ENCODE assay signal across 1 cellular context in the genomic region with DNA sequence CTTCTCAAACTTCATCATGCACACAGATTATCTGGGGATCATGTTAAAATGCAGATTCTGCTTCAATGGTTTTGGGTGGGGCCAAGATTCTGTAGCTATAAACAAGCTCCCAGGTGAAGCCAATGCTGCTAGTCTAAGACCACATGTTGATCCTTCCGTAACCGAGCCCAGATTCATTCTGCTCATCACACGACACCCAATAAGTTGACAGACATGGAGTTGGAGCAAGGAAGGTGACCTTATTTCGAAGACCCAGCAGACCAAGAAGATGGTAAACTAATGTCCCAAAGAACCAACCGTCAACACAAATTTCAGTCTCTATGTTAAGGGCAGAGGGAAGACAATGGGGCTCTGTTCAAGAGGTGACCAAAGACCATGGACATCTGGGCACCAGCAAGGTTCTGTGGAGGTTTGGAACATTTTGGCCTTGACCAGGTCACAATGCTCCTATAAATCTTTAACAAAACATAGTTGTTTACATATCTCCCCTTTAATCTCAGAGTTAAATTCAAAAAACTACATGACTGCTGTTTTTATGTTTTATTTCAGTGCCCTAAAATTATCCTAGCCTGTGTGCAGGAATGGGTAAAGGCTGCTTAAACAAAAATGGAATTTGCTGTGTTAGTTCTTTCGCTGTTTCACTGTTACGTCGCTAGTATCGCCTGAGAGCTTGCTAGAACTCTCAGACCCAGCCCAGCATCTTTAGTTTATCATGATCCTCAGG.
TF ChIP-seq lines count a peak whose summit lies in the region.

No MANE protein-coding gene starts in this region.

TF ChIP-seq in HepG2, 621 proteins besides CTCF, POLR2A, EP300 and RAD21 (continued from another document and continues in another):
- TF ChIP-seq SKIL (CRISPR knock-in tag; IDR thresholded peaks at IDR 0.05; ENCODE audit: borderline replicate concordance): peak; percentile 70; the same call in 1 of the 2 replicates
- peak; percentile 80 for TF ChIP-seq BORCS8-MEF2B (CRISPR knock-in tag; IDR thresholded peaks at IDR 0.05)
- no peak for TF ChIP-seq ZSCAN29 (CRISPR knock-in tag; conservative IDR thresholded peaks at IDR 0.05)
- no peak for TF ChIP-seq CREB1 (IDR thresholded peaks at IDR 0.05)
- TF ChIP-seq CREB1 (CRISPR knock-in tag; IDR thresholded peaks at IDR 0.05): 0 out of 2 replicates have a peak, but pooled peaks have one; percentile 46
- TF ChIP-seq RFX3 (CRISPR knock-in tag; IDR thresholded peaks at IDR 0.05): no peak
- TF ChIP-seq ZNF12 (CRISPR knock-in tag; IDR thresholded peaks at IDR 0.05): peak; percentile 83; the same call in 1 of the 2 replicates
- peak; percentile 77; the same call in 1 of the 2 replicates for TF ChIP-seq ZNF772 (CRISPR knock-in tag; IDR thresholded peaks at IDR 0.05)
- TF ChIP-seq PAXIP1 (CRISPR knock-in tag; conservative IDR thresholded peaks at IDR 0.05): peak; percentile 96
- peak; percentile 12; the same call in 1 of the 2 replicates for TF ChIP-seq ZNF230 (CRISPR knock-in tag; IDR thresholded peaks at IDR 0.05)
- peak; percentile 94; the same call in 1 of the 2 replicates for TF ChIP-seq MED13 (CRISPR knock-in tag; IDR thresholded peaks at IDR 0.05)
- TF ChIP-seq KLF13 (CRISPR knock-in tag; IDR thresholded peaks at IDR 0.05): no peak
- TF ChIP-seq, protein P1, sequence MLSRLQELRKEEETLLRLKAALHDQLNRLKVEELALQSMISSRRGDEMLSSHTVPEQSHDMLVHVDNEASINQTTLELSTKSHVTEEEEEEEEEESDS (CRISPR knock-in tag; IDR thresholded peaks at IDR 0.05; ENCODE audit: borderline replicate concordance): no peak
- TF ChIP-seq KLF11 (CRISPR knock-in tag; IDR thresholded peaks at IDR 0.05): peak; percentile 83
- no peak for TF ChIP-seq TCF12 (IDR thresholded peaks at IDR 0.05)
- peak; percentile 81; the same call in 1 of the 2 replicates for TF ChIP-seq TCF12 (CRISPR knock-in tag; IDR thresholded peaks at IDR 0.05)
- peak; percentile 70; the same call in 1 of the 2 replicates for TF ChIP-seq HOXD1 (CRISPR knock-in tag; IDR thresholded peaks at IDR 0.05)
- peak; percentile 56 for TF ChIP-seq ZMYM3 (CRISPR knock-in tag; IDR thresholded peaks at IDR 0.05)
- peak; percentile 95; the same call in 1 of the 2 replicates for TF ChIP-seq RXRA (CRISPR knock-in tag; IDR thresholded peaks at IDR 0.05)
- peak; percentile 88; the same call in 1 of the 2 replicates for TF ChIP-seq MIER3 (CRISPR knock-in tag; IDR thresholded peaks at IDR 0.05; ENCODE audit: borderline replicate concordance)
- 0 out of 2 replicates have a peak, but pooled peaks have one; percentile 30 for TF ChIP-seq ZNF451 (CRISPR knock-in tag; IDR thresholded peaks at IDR 0.05)
- TF ChIP-seq SALL1 (CRISPR knock-in tag; IDR thresholded peaks at IDR 0.05): peak; percentile 98
- no peak for TF ChIP-seq KMT2A (CRISPR knock-in tag; IDR thresholded peaks at IDR 0.05)
- peak; percentile 94; the same call in 1 of the 2 replicates for TF ChIP-seq FOXJ3 (CRISPR knock-in tag; IDR thresholded peaks at IDR 0.05; ENCODE audit: borderline replicate concordance)
- TF ChIP-seq, protein P2, sequence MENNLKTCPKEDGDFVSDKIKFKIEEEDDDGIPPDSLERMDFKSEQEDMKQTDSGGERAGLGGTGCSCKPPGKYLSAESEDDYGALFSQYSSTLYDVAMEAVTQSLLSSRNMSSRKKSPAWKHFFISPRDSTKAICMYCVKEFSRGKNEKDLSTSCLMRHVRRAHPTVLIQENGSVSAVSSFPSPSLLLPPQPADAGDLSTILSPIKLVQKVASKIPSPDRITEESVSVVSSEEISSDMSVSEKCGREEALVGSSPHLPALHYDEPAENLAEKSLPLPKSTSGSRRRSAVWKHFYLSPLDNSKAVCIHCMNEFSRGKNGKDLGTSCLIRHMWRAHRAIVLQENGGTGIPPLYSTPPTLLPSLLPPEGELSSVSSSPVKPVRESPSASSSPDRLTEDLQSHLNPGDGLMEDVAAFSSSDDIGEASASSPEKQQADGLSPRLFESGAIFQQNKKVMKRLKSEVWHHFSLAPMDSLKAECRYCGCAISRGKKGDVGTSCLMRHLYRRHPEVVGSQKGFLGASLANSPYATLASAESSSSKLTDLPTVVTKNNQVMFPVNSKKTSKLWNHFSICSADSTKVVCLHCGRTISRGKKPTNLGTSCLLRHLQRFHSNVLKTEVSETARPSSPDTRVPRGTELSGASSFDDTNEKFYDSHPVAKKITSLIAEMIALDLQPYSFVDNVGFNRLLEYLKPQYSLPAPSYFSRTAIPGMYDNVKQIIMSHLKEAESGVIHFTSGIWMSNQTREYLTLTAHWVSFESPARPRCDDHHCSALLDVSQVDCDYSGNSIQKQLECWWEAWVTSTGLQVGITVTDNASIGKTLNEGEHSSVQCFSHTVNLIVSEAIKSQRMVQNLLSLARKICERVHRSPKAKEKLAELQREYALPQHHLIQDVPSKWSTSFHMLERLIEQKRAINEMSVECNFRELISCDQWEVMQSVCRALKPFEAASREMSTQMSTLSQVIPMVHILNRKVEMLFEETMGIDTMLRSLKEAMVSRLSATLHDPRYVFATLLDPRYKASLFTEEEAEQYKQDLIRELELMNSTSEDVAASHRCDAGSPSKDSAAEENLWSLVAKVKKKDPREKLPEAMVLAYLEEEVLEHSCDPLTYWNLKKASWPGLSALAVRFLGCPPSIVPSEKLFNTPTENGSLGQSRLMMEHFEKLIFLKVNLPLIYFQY (CRISPR knock-in tag; IDR thresholded peaks at IDR 0.05; ENCODE audit: borderline replicate concordance): 0 out of 2 replicates have a peak, but pooled peaks have one; percentile 10
- TF ChIP-seq, protein P3, sequence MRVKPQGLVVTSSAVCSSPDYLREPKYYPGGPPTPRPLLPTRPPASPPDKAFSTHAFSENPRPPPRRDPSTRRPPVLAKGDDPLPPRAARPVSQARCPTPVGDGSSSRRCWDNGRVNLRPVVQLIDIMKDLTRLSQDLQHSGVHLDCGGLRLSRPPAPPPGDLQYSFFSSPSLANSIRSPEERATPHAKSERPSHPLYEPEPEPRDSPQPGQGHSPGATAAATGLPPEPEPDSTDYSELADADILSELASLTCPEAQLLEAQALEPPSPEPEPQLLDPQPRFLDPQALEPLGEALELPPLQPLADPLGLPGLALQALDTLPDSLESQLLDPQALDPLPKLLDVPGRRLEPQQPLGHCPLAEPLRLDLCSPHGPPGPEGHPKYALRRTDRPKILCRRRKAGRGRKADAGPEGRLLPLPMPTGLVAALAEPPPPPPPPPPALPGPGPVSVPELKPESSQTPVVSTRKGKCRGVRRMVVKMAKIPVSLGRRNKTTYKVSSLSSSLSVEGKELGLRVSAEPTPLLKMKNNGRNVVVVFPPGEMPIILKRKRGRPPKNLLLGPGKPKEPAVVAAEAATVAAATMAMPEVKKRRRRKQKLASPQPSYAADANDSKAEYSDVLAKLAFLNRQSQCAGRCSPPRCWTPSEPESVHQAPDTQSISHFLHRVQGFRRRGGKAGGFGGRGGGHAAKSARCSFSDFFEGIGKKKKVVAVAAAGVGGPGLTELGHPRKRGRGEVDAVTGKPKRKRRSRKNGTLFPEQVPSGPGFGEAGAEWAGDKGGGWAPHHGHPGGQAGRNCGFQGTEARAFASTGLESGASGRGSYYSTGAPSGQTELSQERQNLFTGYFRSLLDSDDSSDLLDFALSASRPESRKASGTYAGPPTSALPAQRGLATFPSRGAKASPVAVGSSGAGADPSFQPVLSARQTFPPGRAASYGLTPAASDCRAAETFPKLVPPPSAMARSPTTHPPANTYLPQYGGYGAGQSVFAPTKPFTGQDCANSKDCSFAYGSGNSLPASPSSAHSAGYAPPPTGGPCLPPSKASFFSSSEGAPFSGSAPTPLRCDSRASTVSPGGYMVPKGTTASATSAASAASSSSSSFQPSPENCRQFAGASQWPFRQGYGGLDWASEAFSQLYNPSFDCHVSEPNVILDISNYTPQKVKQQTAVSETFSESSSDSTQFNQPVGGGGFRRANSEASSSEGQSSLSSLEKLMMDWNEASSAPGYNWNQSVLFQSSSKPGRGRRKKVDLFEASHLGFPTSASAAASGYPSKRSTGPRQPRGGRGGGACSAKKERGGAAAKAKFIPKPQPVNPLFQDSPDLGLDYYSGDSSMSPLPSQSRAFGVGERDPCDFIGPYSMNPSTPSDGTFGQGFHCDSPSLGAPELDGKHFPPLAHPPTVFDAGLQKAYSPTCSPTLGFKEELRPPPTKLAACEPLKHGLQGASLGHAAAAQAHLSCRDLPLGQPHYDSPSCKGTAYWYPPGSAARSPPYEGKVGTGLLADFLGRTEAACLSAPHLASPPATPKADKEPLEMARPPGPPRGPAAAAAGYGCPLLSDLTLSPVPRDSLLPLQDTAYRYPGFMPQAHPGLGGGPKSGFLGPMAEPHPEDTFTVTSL (CRISPR knock-in tag; IDR thresholded peaks at IDR 0.05; ENCODE audit: borderline replicate concordance): peak; percentile 93; the same call in 1 of the 2 replicates
- no peak for TF ChIP-seq MTA1 (CRISPR knock-in tag; IDR thresholded peaks at IDR 0.05; ENCODE audit: borderline replicate concordance)
- TF ChIP-seq FOXA3 (CRISPR knock-in tag; IDR thresholded peaks at IDR 0.05): peak; percentile 90
- TF ChIP-seq, protein P4, sequence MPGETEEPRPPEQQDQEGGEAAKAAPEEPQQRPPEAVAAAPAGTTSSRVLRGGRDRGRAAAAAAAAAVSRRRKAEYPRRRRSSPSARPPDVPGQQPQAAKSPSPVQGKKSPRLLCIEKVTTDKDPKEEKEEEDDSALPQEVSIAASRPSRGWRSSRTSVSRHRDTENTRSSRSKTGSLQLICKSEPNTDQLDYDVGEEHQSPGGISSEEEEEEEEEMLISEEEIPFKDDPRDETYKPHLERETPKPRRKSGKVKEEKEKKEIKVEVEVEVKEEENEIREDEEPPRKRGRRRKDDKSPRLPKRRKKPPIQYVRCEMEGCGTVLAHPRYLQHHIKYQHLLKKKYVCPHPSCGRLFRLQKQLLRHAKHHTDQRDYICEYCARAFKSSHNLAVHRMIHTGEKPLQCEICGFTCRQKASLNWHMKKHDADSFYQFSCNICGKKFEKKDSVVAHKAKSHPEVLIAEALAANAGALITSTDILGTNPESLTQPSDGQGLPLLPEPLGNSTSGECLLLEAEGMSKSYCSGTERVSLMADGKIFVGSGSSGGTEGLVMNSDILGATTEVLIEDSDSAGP (CRISPR knock-in tag; IDR thresholded peaks at IDR 0.05; ENCODE audit: borderline replicate concordance): 0 out of 2 replicates have a peak, but pooled peaks have one; percentile 24
- no peak; the same call in 1 of the 2 replicates for TF ChIP-seq TFE3 (CRISPR knock-in tag; IDR thresholded peaks at IDR 0.05)
- no peak for TF ChIP-seq NKX3-1 (CRISPR knock-in tag; IDR thresholded peaks at IDR 0.05)
- TF ChIP-seq NR2F2 (IDR thresholded peaks at IDR 0.05; ENCODE audit: borderline replicate concordance, low read depth): peak; percentile 90
